ENCODE assay signal across 8 cellular contexts in the genomic region with DNA sequence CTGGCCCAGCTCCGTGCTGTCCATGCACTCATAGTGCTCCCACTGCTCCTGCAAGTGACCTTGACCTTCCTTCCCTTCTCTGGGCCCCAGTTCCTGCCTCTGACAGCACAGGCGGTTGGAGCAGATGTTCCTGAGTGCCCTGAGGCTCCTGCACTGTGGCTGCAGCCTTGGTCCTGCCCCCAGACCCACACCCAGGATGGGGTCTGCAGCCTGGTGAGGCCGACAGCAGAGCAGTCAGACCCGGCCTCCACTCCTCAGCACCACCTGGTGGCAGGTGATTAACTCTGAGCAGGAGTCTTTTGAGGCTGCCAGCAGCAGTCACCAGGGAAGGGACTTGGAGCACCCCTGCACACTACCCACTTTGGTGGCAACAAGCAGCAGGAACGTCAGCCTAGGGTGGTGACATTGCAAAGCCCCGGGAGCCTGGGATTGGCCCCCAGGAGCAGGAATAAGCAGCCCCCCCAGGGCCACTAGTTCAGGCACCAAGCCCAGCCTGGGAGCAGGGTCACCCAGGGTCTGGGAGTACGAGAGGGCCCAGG.
A peak's percentile ranks its signal among the peaks of the same experiment; 100 is the strongest.
DNase-seq lines count a peak whose midpoint lies in the region; ATAC-seq lines count a peak whose summit lies in the region.

No MANE protein-coding gene starts in this region.

- DNase-seq in NCI-H526 (lab: John Stamatoyannopoulos, UW) (peak; percentile 8 to 65), NCI-H526 treated with DMSO at 0.1 percent for 48 hours (lab: John Stamatoyannopoulos, UW) (no peak), NCI-H2171 (lab: John Stamatoyannopoulos, UW) (peak; percentile 36), left ventricle myocardium superior (peak; percentile 50), SIG-M5 (lab: John Stamatoyannopoulos, UW) (no peak)
- peak in 3 of 4 experiments; percentile 4 to 15 (median 13) for DNase-seq in activated naive CD4-positive, alpha-beta T cell (lab: John Stamatoyannopoulos, UW)
- DNase-seq in stimulated activated CD4-positive, alpha-beta T cell treated with anti-CD3 and anti-CD28 coated beads, Interleukin-1b, Interleukin-23, amount 100 ng/mL, for 48 hours: peak; percentile 28

- intact Hi-C loops in left ventricle myocardium superior (cut with micrococcal nuclease): no loop called here

- ATAC-seq in left ventricle myocardium superior (peak; percentile 68), HG03025 (IDR thresholded peaks at IDR 0.05; ENCODE audit: low FRiP score, unreplicated experiment) (no peak)

Comparison
In these comparisons a context has a peak if more than half of its experiments do, and no peak if none do; other contexts are left out.
1. DNase-seq: peak in NCI-H526 (2 of 2), NCI-H2171 (single experiment), activated naive CD4-positive, alpha-beta T cell (3 of 4), left ventricle myocardium superior (single experiment) and stimulated activated CD4-positive, alpha-beta T cell treated with anti-CD3 and anti-CD28 coated beads, Interleukin-1b, Interleukin-23, amount 100 ng/mL, for 48 hours (single experiment); none in NCI-H526 treated with DMSO at 0.1 percent for 48 hours (single experiment) and SIG-M5 (single experiment).